11 cellular contexts compared by ENCODE assay signal in genomic region chr6:108690326-108691000, GRCh38.
A peak's percentile ranks its signal among the peaks of the same experiment; 100 is the strongest.
DNase-seq lines count a peak whose midpoint lies in the region; ATAC-seq, FAIRE-seq and TF ChIP-seq lines count a peak whose summit lies in the region.
"Had no signal": no experiment of that assay in that cellular context is flagged by ENCODE, and none has a peak within 500 bp of the region (broad histone marks: within the 10 kb centered on the region; RNA-seq: fewer than 3 reads in every experiment).

No MANE protein-coding gene starts in this region.

- H3K27me3 ChIP-seq in HepG2 (ENCODE audit: control insufficient read depth in 1 of 2, insufficient read depth in 2 of 2, low read length in 2 of 2) = no peaks in the 10 kb centered on the region
- no peaks in the 10 kb centered on the region for H3K27me3 ChIP-seq in right lobe of liver
- no peaks in the 10 kb centered on the region for H3K27me3 ChIP-seq in body of pancreas

- no peaks in the 10 kb centered on the region for H3K79me2 ChIP-seq in HepG2 (ENCODE audit: insufficient read depth, low read length)

- H3K27ac ChIP-seq in HepG2 (ENCODE audit: extremely low read length, insufficient read depth, low read length) (no peak overlapping the region), right lobe of liver (no peak overlapping the region), body of pancreas (peak overlapping the region in 3 of 4 donors; percentile 7 to 79 (median 67))

- no peak for TF ChIP-seq RAD21 in HepG2 (CRISPR knock-in tag; IDR thresholded peaks at IDR 0.05)

- no peak for TF ChIP-seq EP300 in HepG2 (IDR thresholded peaks at IDR 0.05; ENCODE audit: low read depth in 2 of 2, low read length in 2 of 2)
- no peak for TF ChIP-seq EP300 in HepG2 (CRISPR knock-in tag; IDR thresholded peaks at IDR 0.05; ENCODE audit: borderline replicate concordance)

- intact Hi-C loops in HepG2 (cut with micrococcal nuclease; ENCODE audit: unreplicated experiment) = no loop called here
- intact Hi-C loops in right lobe of liver (cut with DNase I) = no loop called here
- intact Hi-C loops in body of pancreas (cut with DNase I) = no loop called here

- H3K4me3 ChIP-seq in HepG2 (replicated peaks in 1 of 3; ENCODE audit: insufficient read depth in 1 of 3, low read depth in 2 of 3, low read length in 3 of 3) (no peak overlapping the region), right lobe of liver (no peak overlapping the region), body of pancreas (no peak overlapping the region)

- TF ChIP-seq CTCF in HepG2 (CRISPR knock-in tag; IDR thresholded peaks at IDR 0.05) = no peak
- TF ChIP-seq CTCF in right lobe of liver (IDR thresholded peaks at IDR 0.05) = no peak
- no peak for TF ChIP-seq CTCF in body of pancreas (IDR thresholded peaks at IDR 0.05)
- no peak for TF ChIP-seq CTCF in GM20000 (IDR thresholded peaks at IDR 0.05; ENCODE audit: extremely low read depth, missing control alignments)

- 81% methylated on average over 6 of the region's 6 CpGs for WGBS in HepG2 (ENCODE audit: low lambda C conversion rate)
- WGBS in right lobe of liver (ENCODE audit: insufficient coverage, low coverage, low lambda C conversion rate, missing lambda C conversion rate) = 75% methylated on average over 3 of the region's 6 CpGs
- WGBS in body of pancreas, 2 donors = 79 to 83% methylated on average over 6 of the region's 6 CpGs

- H3K9me3 ChIP-seq in HepG2 (ENCODE audit: low read length) (no peaks in the 10 kb centered on the region), right lobe of liver (no peaks in the 10 kb centered on the region), body of pancreas (no peaks in the 10 kb centered on the region)

- no peak overlapping the region for H3K9ac ChIP-seq in HepG2 (ENCODE audit: insufficient read depth, low read depth, low read length)

- no peak for FAIRE-seq in HepG2 (lab: Jason Lieb, UNC)

- H4K20me1 ChIP-seq in HepG2 (ENCODE audit: insufficient read depth, low read length) = no peaks in the 10 kb centered on the region

- in situ Hi-C loops in HepG2 (cut with HindIII; ENCODE audit: extremely low pct_ligation_motif_present, low pct_unique_long_range_greater_than_20kb) = no loop called here

- H3K4me1 ChIP-seq in HepG2 (ENCODE audit: insufficient read depth, low read length) = no peaks in the 10 kb centered on the region
- H3K4me1 ChIP-seq in right lobe of liver = peaks cover 0 to 25% (median 7%) of the 10 kb centered on the region in 4 donors
- peaks cover 55% of the 10 kb centered on the region for H3K4me1 ChIP-seq in body of pancreas

- POLR2A ChIA-PET in HepG2 (lab: Yijun Ruan, JAX) = no interaction called here

- H3K4me2 ChIP-seq in HepG2 (ENCODE audit: low read depth, low read length) = no peak overlapping the region

- no peak overlapping the region for H2AFZ ChIP-seq in HepG2 (ENCODE audit: low read length)

- DNase-seq in HepG2 (ENCODE audit: low spot score) = no peak
- DNase-seq in right lobe of liver = no peak
- DNase-seq in body of pancreas = no peak
- peak; percentile 44 for DNase-seq in kidney tubule cell (ENCODE audit: low spot score)
- DNase-seq in GM20000 (ENCODE audit: low spot score) = no peak
- no peak for DNase-seq in NCI-H187 (lab: John Stamatoyannopoulos, UW)
- no peak for DNase-seq in NCI-H1105 treated with DMSO at 0.1 percent for 48 hours (lab: John Stamatoyannopoulos, UW)
- DNase-seq: activated naive CD8-positive, alpha-beta T cell treated with anti-CD3 and anti-CD28 coated beads, Interleukin-2, amount 50 U/mL, for 24 hours; effector memory CD4-positive, alpha-beta T cell; Right ventricle myocardium superior had no signal

- no TSS peak for BruUV-seq in HepG2 (replicated peaks; lab: Mats Ljungman, UMichigan)

- H3K36me3 ChIP-seq in HepG2 (replicated peaks in 1 of 2; ENCODE audit: control insufficient read depth in 1 of 2, insufficient read depth in 2 of 2, low read length in 2 of 2) = peaks cover 0 to 8% of the 10 kb centered on the region in 2 experiments; a peak in 2 of 5 replicates
- peaks cover 0 to 4% (median 0%) of the 10 kb centered on the region in 4 donors for H3K36me3 ChIP-seq in right lobe of liver
- no peaks in the 10 kb centered on the region for H3K36me3 ChIP-seq in body of pancreas (replicated peaks in 1 of 2; ENCODE audit: insufficient read depth in 1 of 2, low read depth in 2 of 2)

- CTCF ChIA-PET in HepG2 (lab: Yijun Ruan, JAX; ENCODE audit: low intra/inter-chr PET ratio, low total read pairs) = no interaction called here

- no peak for ATAC-seq in HepG2
- ATAC-seq in right lobe of liver = no peak
- no peak for ATAC-seq in body of pancreas
- ATAC-seq in HG03175 (IDR thresholded peaks at IDR 0.05; ENCODE audit: unreplicated experiment) = no peak
- ATAC-seq: activated naive CD8-positive, alpha-beta T cell treated with anti-CD3 and anti-CD28 coated beads, Interleukin-2, amount 50 U/mL, for 24 hours had no signal

- no peak for TF ChIP-seq POLR2A in HepG2 (IDR thresholded peaks at IDR 0.05; ENCODE audit: insufficient read depth in 1 of 2, low read depth in 2 of 2, low read length in 2 of 2)
- TF ChIP-seq POLR2A in right lobe of liver (IDR thresholded peaks at IDR 0.05) = no peak
- TF ChIP-seq POLR2A in body of pancreas (IDR thresholded peaks at IDR 0.05) = no peak

TF ChIP-seq in HepG2, 621 proteins besides CTCF, POLR2A, EP300 and RAD21:
- no peak for TF ChIP-seq HNRNPH1 (optimal IDR thresholded peaks at IDR 0.05; ENCODE audit: low read depth, low read length)
- 0 out of 2 replicates have a peak, but pooled peaks have one; percentile 10 for TF ChIP-seq FOSL2 (CRISPR knock-in tag; IDR thresholded peaks at IDR 0.05)

Comparison
In these comparisons a context has a peak if more than half of its experiments do, and no peak if none do; other contexts are left out.
1. H3K27ac ChIP-seq: peak in body of pancreas (3 of 4); none in HepG2 (single experiment) and right lobe of liver (0 of 3).